Comparison of ENCODE assay signal across 21 cellular contexts in genomic region chr2:109720379-109721116, GRCh38.
DNase-seq lines count a peak whose midpoint lies in the region; ATAC-seq, FAIRE-seq and TF ChIP-seq lines count a peak whose summit lies in the region.
"Had no signal": no experiment of that assay in that cellular context is flagged by ENCODE, and none has a peak within 500 bp of the region (broad histone marks: within the 10 kb centered on the region; RNA-seq: fewer than 3 reads in every experiment).

No MANE protein-coding gene starts in this region.

- H3K4me1 ChIP-seq in esophagus muscularis mucosa, result peaks cover 0 to 5% (median 0%) of the 10 kb centered on the region in 4 donors
- no peaks in the 10 kb centered on the region for H3K4me1 ChIP-seq in pancreas
- H3K4me1 ChIP-seq in vagina, result peaks cover 14% of the 10 kb centered on the region
- H3K4me1 ChIP-seq: lower lobe of right lung had no signal

- TF ChIP-seq CTCF in esophagus muscularis mucosa (IDR thresholded peaks at IDR 0.05) (no peak), pancreas (IDR thresholded peaks at IDR 0.05) (no peak), vagina (IDR thresholded peaks at IDR 0.05) (no peak), nephron progenitor cell (IDR thresholded peaks at IDR 0.05) (no peak)

- H3K4me3 ChIP-seq in esophagus muscularis mucosa (no peak overlapping the region), pancreas (no peak overlapping the region), vagina (no peak overlapping the region)
- H3K4me3 ChIP-seq: lower lobe of right lung had no signal

- H3K36me3 Mint-ChIP-seq in nephron progenitor cell (ENCODE audit: low read depth), result no peaks in the 10 kb centered on the region
- H3K36me3 Mint-ChIP-seq: CD4-positive, CD25-positive, alpha-beta regulatory T cell; naive B cell had no signal

- H3K27ac ChIP-seq in esophagus muscularis mucosa (replicated peaks in 1 of 4) (no peak overlapping the region), pancreas (no peak overlapping the region), vagina (peak overlapping the region; percentile 8)
- H3K27ac ChIP-seq: lower lobe of right lung had no signal

- no peaks in the 10 kb centered on the region for H3K27me3 ChIP-seq in esophagus muscularis mucosa
- no peaks in the 10 kb centered on the region for H3K27me3 ChIP-seq in pancreas
- no peaks in the 10 kb centered on the region for H3K27me3 ChIP-seq in vagina

- H3K36me3 ChIP-seq in esophagus muscularis mucosa (no peaks in the 10 kb centered on the region), pancreas (no peaks in the 10 kb centered on the region), vagina (no peaks in the 10 kb centered on the region)
- H3K36me3 ChIP-seq: lower lobe of right lung had no signal

- peaks cover 7% of the 10 kb centered on the region for H3K4me1 Mint-ChIP-seq in nephron progenitor cell
- H3K4me1 Mint-ChIP-seq: CD4-positive, CD25-positive, alpha-beta regulatory T cell; naive B cell had no signal

- DNase-seq in cardiac septum (ENCODE audit: low spot score), result peak; percentile 68
- DNase-seq in left cardiac atrium, result no peak
- peak; percentile 50 for DNase-seq in esophagus muscularis mucosa (ENCODE audit: extremely low spot score)
- no peak for DNase-seq in pancreas
- DNase-seq in vagina (ENCODE audit: extremely low spot score in 2 of 2), result peak; percentile 74 to 81
- DNase-seq in nephron progenitor cell, result no peak
- no peak for DNase-seq in central memory CD4-positive, alpha-beta T cell
- DNase-seq: activated CD4-positive, alpha-beta T cell treated with anti-CD3 and anti-CD28 coated beads for 4 hours; activated gamma-delta T cell; amniotic stem cell; CD4-positive, CD25-positive, alpha-beta regulatory T cell; effector CD8-positive, alpha-beta T cell; lower lobe of right lung; naive B cell; NCI-H187; NCI-H524; Right ventricle myocardium superior; stimulated activated CD4-positive, alpha-beta T cell treated with anti-CD3 and anti-CD28 coated beads, Interleukin-12 subunit alpha, Interleukin-12 subunit beta, amount 100 ng/mL, for 4 hours; stimulated activated CD8-positive, alpha-beta memory T cell treated with anti-CD3 and anti-CD28 coated beads, Interleukin-4, amount 100 ng/mL, for 48 hours had no signal

- WGBS in esophagus muscularis mucosa, result 85% methylated on average over 2 of the region's 3 CpGs
- WGBS in pancreas, 2 donors, result 56 to 70% methylated on average over 3 of the region's 3 CpGs

- H3K27ac Mint-ChIP-seq in nephron progenitor cell, result no peak overlapping the region
- H3K27ac Mint-ChIP-seq: CD4-positive, CD25-positive, alpha-beta regulatory T cell; naive B cell had no signal

- intact Hi-C loops in cardiac septum (cut with DNase I) (no loop called here), left cardiac atrium (cut with DNase I) (no loop called here), esophagus muscularis mucosa (cut with DNase I) (no loop called here), pancreas (cut with DNase I) (no loop called here), vagina (cut with DNase I) (no loop called here)

- no peak for FAIRE-seq in pancreas (lab: Jason Lieb, UNC)
- FAIRE-seq: TTC549 had no signal

- no peak for ATAC-seq in left cardiac atrium
- peak; percentile 16 to 63 (median 38) for ATAC-seq in pancreas
- ATAC-seq in HG03521 (IDR thresholded peaks at IDR 0.05; ENCODE audit: unreplicated experiment), result no peak
- ATAC-seq: lower lobe of right lung had no signal

- TF ChIP-seq POLR2A in esophagus muscularis mucosa (IDR thresholded peaks at IDR 0.05; ENCODE audit: low read depth), result no peak
- no peak for TF ChIP-seq POLR2A in vagina (IDR thresholded peaks at IDR 0.05)

- H3K9me3 ChIP-seq in esophagus muscularis mucosa (no peaks in the 10 kb centered on the region), pancreas (no peaks in the 10 kb centered on the region), vagina (no peaks in the 10 kb centered on the region)
- H3K9me3 ChIP-seq: lower lobe of right lung had no signal

- no peak for TF ChIP-seq EP300 in esophagus muscularis mucosa (IDR thresholded peaks at IDR 0.05)

- H3K9me3 Mint-ChIP-seq in nephron progenitor cell, result peaks cover 18% of the 10 kb centered on the region

- no peak overlapping the region for H3K4me3 Mint-ChIP-seq in nephron progenitor cell
- H3K4me3 Mint-ChIP-seq: CD4-positive, CD25-positive, alpha-beta regulatory T cell; naive B cell had no signal

- peaks cover 5% of the 10 kb centered on the region for H3K27me3 Mint-ChIP-seq in nephron progenitor cell (ENCODE audit: low read depth, poor library complexity)

Comparison
In these comparisons a context has a peak if more than half of its experiments do, and no peak if none do; other contexts are left out.
1. DNase-seq: peak in cardiac septum (single experiment), esophagus muscularis mucosa (single experiment) and vagina (2 of 2); none in left cardiac atrium (single experiment), pancreas (0 of 6), nephron progenitor cell (single experiment) and central memory CD4-positive, alpha-beta T cell (single experiment).
2. ATAC-seq: peak in pancreas (4 of 4); none in left cardiac atrium (0 of 2) and HG03521 (single experiment).